In the genomic region with DNA sequence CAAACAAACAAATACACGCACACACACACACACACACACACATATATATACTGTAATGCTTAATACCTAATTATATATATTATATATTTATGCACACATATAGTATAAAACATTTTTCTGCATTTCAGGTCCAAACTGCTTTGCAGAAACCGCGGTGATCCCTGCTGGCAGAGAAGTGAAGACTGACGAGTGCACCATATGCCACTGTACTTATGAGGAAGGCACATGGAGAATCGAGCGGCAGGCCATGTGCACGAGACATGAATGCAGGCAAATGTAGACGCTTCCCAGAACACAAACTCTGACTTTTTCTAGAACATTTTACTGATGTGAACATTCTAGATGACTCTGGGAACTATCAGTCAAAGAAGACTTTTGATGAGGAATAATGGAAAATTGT, we compare ENCODE assay signal across 19 cellular contexts.
DNase-seq lines count a peak whose midpoint lies in the region; ATAC-seq, FAIRE-seq and TF ChIP-seq lines count a peak whose summit lies in the region.
"Had no signal": no experiment of that assay in that cellular context is flagged by ENCODE, and none has a peak within 500 bp of the region (broad histone marks: within the 10 kb centered on the region; RNA-seq: fewer than 3 reads in every experiment).

No MANE protein-coding gene starts in this region.

- peak; percentile 31 to 69 for DNase-seq in NCI-H524 (lab: John Stamatoyannopoulos, UW)
- no peak for DNase-seq in NCI-H524 treated with DMSO at 0.1 percent for 48 hours (lab: John Stamatoyannopoulos, UW)
- peak; percentile 94 for DNase-seq in G401 (ENCODE audit: low spot score)
- DNase-seq in NCI-H446 treated with DMSO at 0.1 percent for 48 hours (lab: John Stamatoyannopoulos, UW), result peak; percentile 67
- DNase-seq in H1 (ENCODE audit: low read depth in 1 of 2, low spot score in 2 of 2), result no peak
- DNase-seq in DMS153 treated with DMSO at 0.1 percent for 48 hours (lab: John Stamatoyannopoulos, UW; ENCODE audit: unreplicated experiment), result no peak
- DNase-seq in GM23248, result no peak
- DNase-seq: 8988T; CD8-positive, alpha-beta T cell; DMS153; DMS79 treated with DMSO at 0.1 percent for 48 hours; HCEC 1CT; IMR-90 had no signal

- H3K27me3 ChIP-seq in H1 (replicated peaks in 1 of 4; ENCODE audit: control insufficient read depth in 3 of 4, extremely low read depth in 1 of 4, insufficient read depth in 3 of 4, low read length in 3 of 4) (no peaks in the 10 kb centered on the region; a peak in 1 of 7 replicates), GM23248 (replicated peaks; ENCODE audit: insufficient read depth) (no peaks in the 10 kb centered on the region)
- H3K27me3 ChIP-seq: BLaER1 treated with 17β-estradiol and CSF1 and Interleukin-3, amounts not matched to agents 10 nM and 100 nM had no signal

- H2BK120ac ChIP-seq in H1 (replicated peaks; ENCODE audit: low read depth, low read length), result no peak overlapping the region

- no peak overlapping the region for H2AK5ac ChIP-seq in H1 (ENCODE audit: low read depth, low read length)

- in situ Hi-C loops in G401 (cut with HindIII; ENCODE audit: low sequenced_read_pairs) (no loop called here), GM23248 (cut with MboI) (no loop called here)

- no peak overlapping the region for H3K56ac ChIP-seq in H1 (replicated peaks; ENCODE audit: insufficient read length, low read depth, low read length)

- no peak for FAIRE-seq in H1 (lab: Jason Lieb, UNC)
- FAIRE-seq: GM12878, H54, HTR-8/SVneo, K562 had no signal

- H3K27ac ChIP-seq in H1 (ENCODE audit: low read depth, low read length), result no peak overlapping the region
- H3K27ac ChIP-seq in GM23248, result no peak overlapping the region
- H3K27ac ChIP-seq: BLaER1 treated with 17β-estradiol and CSF1 and Interleukin-3, amounts not matched to agents 10 nM and 100 nM had no signal

- H2BK5ac ChIP-seq in H1 (ENCODE audit: low read depth, low read length), result no peak overlapping the region

- no peaks in the 10 kb centered on the region for H3K23me2 ChIP-seq in H1 (ENCODE audit: low read depth, low read length)

- no peak for TF ChIP-seq RAD21 in H1 (IDR thresholded peaks at IDR 0.05 in 1 of 2, conservative IDR thresholded peaks at IDR 0.05 in 1 of 2; ENCODE audit: low read depth in 2 of 2, low read length in 2 of 2)

- TF ChIP-seq POLR2A in H1 (IDR thresholded peaks at IDR 0.05; ENCODE audit: control extremely low read depth in 1 of 2, low read depth in 2 of 2, low read length in 2 of 2), result no peak

- no peak for ATAC-seq in GM21723 (IDR thresholded peaks at IDR 0.05; ENCODE audit: unreplicated experiment)
- ATAC-seq: CD8-positive, alpha-beta T cell; GM12878; K562 had no signal

- H3K9me3 ChIP-seq in H1 (ENCODE audit: insufficient read depth in 2 of 2, low read depth in 1 of 2, low read length in 1 of 2), result 0 out of 4 replicates have a peak, but pooled peaks cover 0 to 8% of the 10 kb centered on the region in 2 experiments
- no peaks in the 10 kb centered on the region for H3K9me3 ChIP-seq in GM23248 (ENCODE audit: low read depth)

- TF ChIP-seq CTCF in H1 (IDR thresholded peaks at IDR 0.05; ENCODE audit: control extremely low read depth in 1 of 3, insufficient read depth in 1 of 3, low read depth in 1 of 3, low read length in 3 of 3), result no peak

- H3K4me3 ChIP-seq in H1 (ENCODE audit: extremely low read depth in 1 of 4, insufficient read depth in 2 of 4, low read depth in 3 of 4, low read length in 4 of 4) (no peak overlapping the region), GM23248 (no peak overlapping the region)
- H3K4me3 ChIP-seq: BLaER1 treated with 17β-estradiol and CSF1 and Interleukin-3, amounts not matched to agents 10 nM and 100 nM; GM12878; K562 had no signal

- no peak for TF ChIP-seq EP300 in H1 (IDR thresholded peaks at IDR 0.05; ENCODE audit: borderline replicate concordance in 1 of 2, low read depth in 2 of 2, low read length in 2 of 2)

- H3K79me2 ChIP-seq in H1 (ENCODE audit: control insufficient read depth in 1 of 2, insufficient read depth in 2 of 2, low read length in 2 of 2), result no peaks in the 10 kb centered on the region
- H3K79me2 ChIP-seq in GM23248 (ENCODE audit: insufficient read depth), result no peaks in the 10 kb centered on the region

- no peak overlapping the region for H2AFZ ChIP-seq in H1 (ENCODE audit: low read length)
- H2AFZ ChIP-seq in GM23248, result no peak overlapping the region

- H3K23ac ChIP-seq in H1 (ENCODE audit: insufficient read length), result no peak overlapping the region

- WGBS in H1 (ENCODE audit: extremely low coverage in 1 of 2, insufficient coverage in 1 of 2, insufficient read length in 1 of 2, insufficient replicate concordance in 2 of 2, low coverage in 1 of 2, low lambda C conversion rate in 2 of 2, missing lambda C conversion rate in 1 of 2), 2 experiments, result 94% methylated on average over 8 of the region's 8 CpGs; no CpG with 5 or more reads in 1 of the 2 experiments
- 40 to 44% methylated on average over 8 of the region's 8 CpGs for WGBS in GM23248 (ENCODE audit: low coverage in 1 of 2, low lambda C conversion rate in 2 of 2, missing lambda C conversion rate in 2 of 2), 2 experiments

- H3K18ac ChIP-seq in H1 (ENCODE audit: extremely low read depth, low read length), result no peak overlapping the region

- POLR2A ChIA-PET in H1 (lab: Charles Lee; ENCODE audit: partially characterized antibody), result no interaction called here

- no peak overlapping the region for H3K4ac ChIP-seq in H1 (replicated peaks; ENCODE audit: insufficient read length, low read depth, low read length)

- H4K91ac ChIP-seq in H1 (replicated peaks; ENCODE audit: insufficient read length, low read length), result no peak overlapping the region

- no peaks in the 10 kb centered on the region for H3K79me1 ChIP-seq in H1 (ENCODE audit: low read depth, low read length)

- H2BK15ac ChIP-seq in H1 (ENCODE audit: low read length), result 0 out of 2 replicates have a peak overlapping the region, but pooled peaks have one; percentile 40

- no peak overlapping the region for H4K8ac ChIP-seq in H1 (ENCODE audit: extremely low read depth, insufficient read depth, low read length)

- no peak overlapping the region for H3K9ac ChIP-seq in H1 (replicated peaks in 1 of 4; ENCODE audit: extremely low read depth in 1 of 4, low read depth in 3 of 4, low read length in 3 of 4)
- H3K9ac ChIP-seq in GM23248, result no peak overlapping the region
- H3K9ac ChIP-seq: BLaER1 treated with 17β-estradiol and CSF1 and Interleukin-3, amounts not matched to agents 10 nM and 100 nM had no signal

- H4K20me1 ChIP-seq in H1 (replicated peaks in 1 of 2; ENCODE audit: control insufficient read depth in 1 of 2, insufficient read depth in 2 of 2, low read length in 2 of 2) (no peaks in the 10 kb centered on the region), GM23248 (ENCODE audit: insufficient read depth) (no peaks in the 10 kb centered on the region)
- H4K20me1 ChIP-seq: BLaER1 treated with 17β-estradiol and CSF1 and Interleukin-3, amounts not matched to agents 10 nM and 100 nM had no signal

- CTCF ChIA-PET in H1 (lab: Charles Lee; ENCODE audit: partially characterized antibody), result interaction anchor here (0.8 kb wide), 1 partner anchor 14 kb away, joined by 3 read pairs; no protein-coding TSS in a partner anchor

- no peak overlapping the region for H3K4me2 ChIP-seq in H1 (ENCODE audit: insufficient read depth in 1 of 2, low read depth in 2 of 2, low read length in 2 of 2)
- H3K4me2 ChIP-seq in GM23248 (ENCODE audit: unreplicated experiment), result no peak overlapping the region
- H3K4me2 ChIP-seq: BLaER1 treated with 17β-estradiol and CSF1 and Interleukin-3, amounts not matched to agents 10 nM and 100 nM had no signal

- no peak overlapping the region for H2BK12ac ChIP-seq in H1 (ENCODE audit: low read depth, low read length)

- no peak overlapping the region for H2BK20ac ChIP-seq in H1 (ENCODE audit: low read length)

- no peaks in the 10 kb centered on the region for H3K9me2 ChIP-seq in GM23248 (ENCODE audit: insufficient read depth)

- no peaks in the 10 kb centered on the region for H3F3A ChIP-seq in GM23248 (ENCODE audit: insufficient read depth)

- H3K36me3 ChIP-seq in H1 (ENCODE audit: control insufficient read depth in 2 of 4, insufficient read depth in 4 of 4, low read length in 3 of 4) (no peaks in the 10 kb centered on the region), GM23248 (ENCODE audit: low read depth) (no peaks in the 10 kb centered on the region)
- H3K36me3 ChIP-seq: BLaER1 treated with 17β-estradiol and CSF1 and Interleukin-3, amounts not matched to agents 10 nM and 100 nM had no signal

- no peaks in the 10 kb centered on the region for H3K4me1 ChIP-seq in H1 (replicated peaks in 1 of 4; ENCODE audit: control insufficient read depth in 3 of 4, insufficient read depth in 4 of 4, low read length in 3 of 4)
- H3K4me1 ChIP-seq in GM23248 (ENCODE audit: insufficient read depth), result no peaks in the 10 kb centered on the region
- H3K4me1 ChIP-seq: BLaER1 treated with 17β-estradiol and CSF1 and Interleukin-3, amounts not matched to agents 10 nM and 100 nM had no signal

- H4K5ac ChIP-seq in H1 (ENCODE audit: insufficient read length, low read depth, low read length), result no peak overlapping the region

- H3K14ac ChIP-seq in H1 (ENCODE audit: insufficient read length), result no peak overlapping the region

TF ChIP-seq in H1, 55 proteins besides CTCF, POLR2A, EP300 and RAD21 (continues in another document):
- TF ChIP-seq MAX (IDR thresholded peaks at IDR 0.05), result no peak
- TF ChIP-seq, protein P1, sequence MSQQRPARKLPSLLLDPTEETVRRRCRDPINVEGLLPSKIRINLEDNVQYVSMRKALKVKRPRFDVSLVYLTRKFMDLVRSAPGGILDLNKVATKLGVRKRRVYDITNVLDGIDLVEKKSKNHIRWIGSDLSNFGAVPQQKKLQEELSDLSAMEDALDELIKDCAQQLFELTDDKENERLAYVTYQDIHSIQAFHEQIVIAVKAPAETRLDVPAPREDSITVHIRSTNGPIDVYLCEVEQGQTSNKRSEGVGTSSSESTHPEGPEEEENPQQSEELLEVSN (IDR thresholded peaks at IDR 0.05), result no peak
- TF ChIP-seq KDM1A (IDR thresholded peaks at IDR 0.05; ENCODE audit: borderline replicate concordance, low read length), result no peak
- TF ChIP-seq SUZ12 (IDR thresholded peaks at IDR 0.05; ENCODE audit: low read length), result no peak
- TF ChIP-seq GTF2F1 (IDR thresholded peaks at IDR 0.05; ENCODE audit: borderline replicate concordance, low read depth, low read length), result no peak
- no peak for TF ChIP-seq FOSL1 (IDR thresholded peaks at IDR 0.05; ENCODE audit: insufficient read depth, low read depth, low read length)
- TF ChIP-seq CBX5 (IDR thresholded peaks at IDR 0.05; ENCODE audit: low read depth, low read length), result no peak
- no peak for TF ChIP-seq POU5F1 (IDR thresholded peaks at IDR 0.05; ENCODE audit: low read depth, low read length)
- no peak for TF ChIP-seq CEBPB (IDR thresholded peaks at IDR 0.05; ENCODE audit: low read depth, low read length)
- TF ChIP-seq CHD2 (IDR thresholded peaks at IDR 0.05; ENCODE audit: low read length), result no peak
- no peak for TF ChIP-seq MAFK (IDR thresholded peaks at IDR 0.05; ENCODE audit: low read depth, low read length)
- TF ChIP-seq YY1 (IDR thresholded peaks at IDR 0.05; ENCODE audit: low read depth, low read length), result no peak

Comparison
In these comparisons a context has a peak if more than half of its experiments do, and no peak if none do; other contexts are left out.
1. DNase-seq: peak in NCI-H524 (2 of 2), G401 (single experiment) and NCI-H446 treated with DMSO at 0.1 percent for 48 hours (single experiment); none in NCI-H524 treated with DMSO at 0.1 percent for 48 hours (single experiment), H1 (0 of 2), DMS153 treated with DMSO at 0.1 percent for 48 hours (single experiment) and GM23248 (single experiment).